In the genomic region with DNA sequence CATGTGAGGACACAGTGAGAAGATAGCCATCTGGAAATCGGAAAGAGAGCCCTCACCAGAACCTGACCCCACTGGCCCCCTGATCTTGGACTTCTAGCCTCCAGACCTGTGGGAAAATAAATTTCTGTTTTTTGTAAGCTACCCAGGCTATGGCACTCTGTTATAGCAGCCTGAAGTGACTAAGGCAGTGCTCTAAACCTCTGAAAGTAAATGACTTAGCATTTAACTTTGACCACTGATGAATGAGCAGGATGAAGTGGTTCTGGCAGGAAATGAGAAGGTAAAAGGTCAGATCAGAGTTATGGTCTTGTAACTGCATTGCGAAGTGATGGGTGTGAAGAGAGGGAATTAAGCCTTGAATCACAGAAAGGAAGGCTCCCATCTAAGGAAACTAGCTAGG, we compare ENCODE assay signal across 9 cellular contexts. TPM values are rescaled to one million over a fixed set of nuclear protein-coding genes. Genes with fewer than 3 reads are reported as not detected.
DNase-seq lines count a peak whose midpoint lies in the region; FAIRE-seq and TF ChIP-seq lines count a peak whose summit lies in the region.
"Had no signal": no experiment of that assay in that cellular context is flagged by ENCODE, and none has a peak within 500 bp of the region (broad histone marks: within the 10 kb centered on the region; RNA-seq: fewer than 3 reads in every experiment).

No MANE protein-coding gene starts in this region.

- DNase-seq in GM12891 (ENCODE audit: insufficient read length, low spot score) (no peak), HFFc6 (peak; percentile 81), OCI-M1 (lab: John Stamatoyannopoulos, UW) (peak; percentile 63), lung microvascular endothelial cell (ENCODE audit: low read depth in 2 of 2) (peak; percentile 38 to 44), DMS114 treated with DMSO at 0.1 percent for 48 hours (lab: John Stamatoyannopoulos, UW; ENCODE audit: unreplicated experiment) (no peak), putamen (ENCODE audit: low spot score) (no peak), NAMALWA (ENCODE audit: low spot score) (no peak), SHP77 treated with DMSO at 0.1 percent for 48 hours (lab: John Stamatoyannopoulos, UW) (no peak)
- DNase-seq: activated CD4-positive, alpha-beta T cell treated with anti-CD3 and anti-CD28 coated beads, Interleukin-2, amount 50 U/mL, for 48 hours had no signal

- peak overlapping the region; percentile 37; the same call in 1 of the 2 replicates for H3K4me3 Mint-ChIP-seq in HFFc6

- peak overlapping the region; percentile 80 for H3K27ac Mint-ChIP-seq in HFFc6

- peaks cover 3% of the 10 kb centered on the region; the same call in 1 of the 2 replicates for H3K27me3 Mint-ChIP-seq in HFFc6 (ENCODE audit: insufficient read depth)

- no peak for TF ChIP-seq POLR2A in GM12891 (IDR thresholded peaks at IDR 0.05; ENCODE audit: low read depth, low read length)

- peaks cover 35% of the 10 kb centered on the region for H3K4me1 Mint-ChIP-seq in HFFc6 (ENCODE audit: low read depth)

- peak; percentile 80 for FAIRE-seq in GM12891 (lab: Jason Lieb, UNC)

- H3K36me3 Mint-ChIP-seq in HFFc6 (ENCODE audit: low read depth) = no peaks in the 10 kb centered on the region

- TF ChIP-seq CTCF in HFFc6 (IDR thresholded peaks at IDR 0.05) = no peak

- H3K9me3 Mint-ChIP-seq in HFFc6 = no peaks in the 10 kb centered on the region

TF ChIP-seq in GM12891, 5 proteins besides CTCF, POLR2A, EP300 and RAD21:
- TF ChIP-seq POLR2AphosphoS5 (IDR thresholded peaks at IDR 0.05; ENCODE audit: low read depth, low read length) = no peak

RNA-seq across cellular contexts. Expression of a gene that starts 17.0 kb away (rescaled TPM):
- polyA plus RNA-seq in GM12891 (2012; ENCODE audit: low read depth, missing spikeins) = 0.17 TPM
- 1 to 10 TPM in 1 of 6 experiments, under 1 TPM in 5; 0.51 to 1.8 (median 0.79) TPM for total RNA-seq in HFFc6 (2021; fragmentation: NEBNext Ultra II Directional; extraction: Animal tissue kit (Norgen Biotek cat#: 25700))
- total RNA-seq in lung microvascular endothelial cell = 18.5 and 23.4 TPM in 2 replicates

Comparison
In these comparisons a context has a peak if more than half of its experiments do, and no peak if none do; other contexts are left out.
1. DNase-seq: peak in HFFc6 (single experiment), OCI-M1 (single experiment) and lung microvascular endothelial cell (2 of 2); none in GM12891 (single experiment), DMS114 treated with DMSO at 0.1 percent for 48 hours (single experiment), putamen (single experiment), NAMALWA (single experiment) and SHP77 treated with DMSO at 0.1 percent for 48 hours (single experiment).